In genomic region chr11:128802358-128802981, GRCh38 we compare ENCODE assay signal across 8 cellular contexts.
DNase-seq lines count a peak whose midpoint lies in the region; TF ChIP-seq lines count a peak whose summit lies in the region.

No MANE protein-coding gene starts in this region.

- no TSS peak for BruUV-seq in MCF 10A (replicated peaks; lab: Mats Ljungman, UMichigan)

- DNase-seq in MCF 10A (ENCODE audit: unreplicated experiment) (peak; percentile 30), breast epithelium (ENCODE audit: low spot score in 2 of 2) (no peak), NOMO-1 (lab: John Stamatoyannopoulos, UW; ENCODE audit: unreplicated experiment in 2 of 2) (peak; percentile 8 to 57), fibroblast of peridontal ligament (ENCODE audit: extremely low read depth) (peak; percentile 42), spleen (no peak), GOT3 (lab: John Stamatoyannopoulos, UW) (no peak), GM20000 (ENCODE audit: low spot score) (no peak)
- no peak for DNase-seq in activated CD8-positive, alpha-beta memory T cell treated with anti-CD3 and anti-CD28 coated beads, Interleukin-2, amount 50 U/mL, for 48 hours

- TF ChIP-seq CTCF in MCF 10A (IDR thresholded peaks at IDR 0.05; ENCODE audit: unreplicated experiment) (peak; percentile 25), breast epithelium (IDR thresholded peaks at IDR 0.05) (no peak), spleen (IDR thresholded peaks at IDR 0.05 in 8 of 11, conservative IDR thresholded peaks at IDR 0.05 in 3 of 11) (peak in 4 of 11 experiments; percentile 14 to 26 (median 24)), GM20000 (IDR thresholded peaks at IDR 0.05; ENCODE audit: extremely low read depth, missing control alignments) (no peak)

- POLR2A ChIA-PET in MCF 10A (lab: Yijun Ruan, JAX) = interaction anchor here (0.7 kb wide), 1 partner anchor 211 kb away, joined by 3 read pairs; no protein-coding TSS in a partner anchor

- H3K36me3 ChIP-seq in breast epithelium (no peaks in the 10 kb centered on the region), spleen (peaks cover 0 to 100% (median 80%) of the 10 kb centered on the region in 6 donors)

- H3K27ac Mint-ChIP-seq in MCF 10A (ENCODE audit: low read depth, unreplicated experiment) = no peak overlapping the region

- 67 to 77% (median 71%) methylated on average over 4 of the region's 4 CpGs for WGBS in spleen, 5 donors

- H3K27me3 ChIP-seq in breast epithelium (no peaks in the 10 kb centered on the region), spleen (replicated peaks in 1 of 7) (no peaks in the 10 kb centered on the region)

- TF ChIP-seq POLR2A in breast epithelium (IDR thresholded peaks at IDR 0.05) (no peak), spleen (IDR thresholded peaks at IDR 0.05) (no peak)

- peaks cover 6% of the 10 kb centered on the region for H3K4me1 Mint-ChIP-seq in MCF 10A (ENCODE audit: insufficient read depth, unreplicated experiment)

- H3K4me3 ChIP-seq in breast epithelium (no peak overlapping the region), spleen (no peak overlapping the region)

- H3K9me3 ChIP-seq in breast epithelium (no peaks in the 10 kb centered on the region), spleen (no peaks in the 10 kb centered on the region)

- peaks cover 6% of the 10 kb centered on the region for H3K36me3 Mint-ChIP-seq in MCF 10A (ENCODE audit: insufficient read depth, unreplicated experiment)

- H3K4me1 ChIP-seq in breast epithelium (no peaks in the 10 kb centered on the region), spleen (peaks cover 6 to 60% (median 41%) of the 10 kb centered on the region in 6 donors)

- CTCF ChIA-PET in MCF 10A (lab: Yijun Ruan, JAX) = interaction anchor here (0.5 to 1.4 kb wide), 9 partner anchors 10 to 645 kb away, joined by 3 to 5 read pairs (median 3); no protein-coding TSS in a partner anchor

- H3K9me3 Mint-ChIP-seq in MCF 10A (ENCODE audit: unreplicated experiment) = no peaks in the 10 kb centered on the region

- no peak overlapping the region for H3K27ac ChIP-seq in breast epithelium
- peak overlapping the region; percentile 9 to 67 (median 48) for H3K27ac ChIP-seq in spleen

- intact Hi-C loops in MCF 10A (cut with micrococcal nuclease) = no loop called here
- intact Hi-C loops in breast epithelium (cut with DNase I; ENCODE audit: low total_unique reads) = no loop called here
- intact Hi-C loops in spleen (cut with DNase I; ENCODE audit: low total_unique reads) = no loop called here

- H3K4me3 Mint-ChIP-seq in MCF 10A (ENCODE audit: unreplicated experiment) = no peak overlapping the region

- H3K27me3 Mint-ChIP-seq in MCF 10A (ENCODE audit: insufficient read depth, unreplicated experiment) = no peaks in the 10 kb centered on the region

Comparison
In these comparisons a context has a peak if more than half of its experiments do, and no peak if none do; other contexts are left out.
1. DNase-seq: peak in MCF 10A (single experiment), NOMO-1 (2 of 2) and fibroblast of peridontal ligament (single experiment); none in breast epithelium (0 of 2), spleen (single experiment), GOT3 (single experiment), GM20000 (single experiment) and activated CD8-positive, alpha-beta memory T cell treated with anti-CD3 and anti-CD28 coated beads, Interleukin-2, amount 50 U/mL, for 48 hours (single experiment).
2. H3K27ac ChIP-seq: peak in spleen (8 of 8); none in breast epithelium (0 of 2).